Comparison of ENCODE assay signal across 8 cellular contexts in the genomic region with DNA sequence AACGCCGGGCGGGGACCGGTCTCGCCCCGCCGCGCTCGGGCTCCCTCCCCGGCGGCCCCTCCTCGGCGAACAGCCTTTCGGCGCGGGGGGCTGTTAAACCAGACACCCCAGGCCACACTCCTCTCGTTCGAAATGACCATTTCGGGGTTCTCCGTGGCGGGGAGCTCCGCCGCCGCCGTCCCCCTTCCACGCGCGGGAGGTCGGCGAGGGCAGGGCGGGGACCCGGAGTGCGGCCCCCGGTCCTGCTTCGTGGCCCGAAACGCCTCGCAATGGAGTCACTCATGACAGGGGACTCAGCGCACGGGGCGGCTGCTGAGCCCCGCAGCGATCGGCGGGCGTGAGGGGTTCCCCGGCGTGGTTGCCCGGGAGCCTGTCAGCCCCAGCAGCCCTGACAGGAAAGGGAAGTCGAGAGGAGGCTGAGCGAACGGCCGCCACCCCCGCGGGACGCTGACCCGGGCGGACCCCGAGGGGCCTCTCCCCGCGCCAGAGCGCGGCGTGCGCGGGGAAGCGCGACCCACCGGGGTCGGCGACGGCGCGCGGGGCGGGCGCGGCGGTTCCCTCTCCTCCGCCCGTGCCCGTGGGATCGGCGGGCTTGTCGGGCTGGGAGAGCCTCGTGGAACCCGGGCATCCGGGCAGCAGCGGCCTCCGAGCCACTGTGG. TPM values are rescaled to one million over a fixed set of nuclear protein-coding genes. Genes with fewer than 3 reads are reported as not detected.
A peak's percentile ranks its signal among the peaks of the same experiment; 100 is the strongest.
DNase-seq lines count a peak whose midpoint lies in the region; ATAC-seq and TF ChIP-seq lines count a peak whose summit lies in the region.

No MANE protein-coding gene starts in this region.

- intact Hi-C loops in tibial artery (cut with DNase I; ENCODE audit: low total_unique reads) = loop anchor here (2.0 to 10.0 kb wide), 3 partner anchors 26 to 224 kb away; partner anchors contain the start of gene NCBP2

- peak overlapping the region; percentile 83 to 91 (median 87) for H3K4me3 Mint-ChIP-seq in IgD-negative memory B cell

- ATAC-seq in GM21528 (IDR thresholded peaks at IDR 0.05; ENCODE audit: low FRiP score, unreplicated experiment) = peak; percentile 58

- peak overlapping the region; percentile 64 to 72 for H3K27ac ChIP-seq in tibial artery

- H3K9me3 ChIP-seq in mucosa of stomach (ENCODE audit: control insufficient read depth, low read length) (no peaks in the 10 kb centered on the region), tibial artery (no peaks in the 10 kb centered on the region)

- no peaks in the 10 kb centered on the region for H3K27me3 Mint-ChIP-seq in IgD-negative memory B cell

- H3K27ac Mint-ChIP-seq in IgD-negative memory B cell = no peak overlapping the region

- H3K36me3 ChIP-seq in mucosa of stomach (ENCODE audit: control insufficient read depth, insufficient read depth, low read length) = no peaks in the 10 kb centered on the region
- peaks cover 0 to 6% (median 0%) of the 10 kb centered on the region in 3 donors for H3K36me3 ChIP-seq in tibial artery

- no peak for TF ChIP-seq CTCF in tibial artery (IDR thresholded peaks at IDR 0.05)

- H3K36me3 Mint-ChIP-seq in IgD-negative memory B cell = no peaks in the 10 kb centered on the region

- H3K4me1 Mint-ChIP-seq in IgD-negative memory B cell = peaks cover 8 to 11% (median 11%) of the 10 kb centered on the region in 3 donors

- H3K4me3 ChIP-seq in mucosa of stomach (ENCODE audit: low read length) (peak overlapping the region; percentile 14), tibial artery (peak overlapping the region; percentile 62 to 82)

- H3K9me3 Mint-ChIP-seq in IgD-negative memory B cell = no peaks in the 10 kb centered on the region

- H3K27me3 ChIP-seq in mucosa of stomach (ENCODE audit: control insufficient read depth, insufficient read depth, low read length) = no peaks in the 10 kb centered on the region
- H3K27me3 ChIP-seq in tibial artery = no peaks in the 10 kb centered on the region

- H3K9ac ChIP-seq in mucosa of stomach (ENCODE audit: low read length) = peak overlapping the region; percentile 62

- DNase-seq in GDM1 (lab: John Stamatoyannopoulos, UW) = peak; percentile 40
- DNase-seq in activated CD4-positive, CD25-positive, alpha-beta regulatory T cell treated with anti-CD3 and anti-CD28 coated beads, Interleukin-2, amount 50 U/mL, for 72 hours = peak; percentile 60
- peak; percentile 63 for DNase-seq in ecto neural progenitor cell (ENCODE audit: low spot score)
- DNase-seq in tibial artery = no peak
- no peak for DNase-seq in dedifferentiated amniotic fluid mesenchymal stem cell (ENCODE audit: extremely low spot score)

- H3K4me1 ChIP-seq in mucosa of stomach (ENCODE audit: control insufficient read depth, insufficient read depth, low read length) = peaks cover 8% of the 10 kb centered on the region
- H3K4me1 ChIP-seq in tibial artery = peaks cover 0 to 26% (median 8%) of the 10 kb centered on the region in 4 donors

RNA-seq across cellular contexts. Expression of gene PIGZ, which starts 0.5 kb away (rescaled TPM):
- 2.1 TPM for polyA plus RNA-seq in IgD-negative memory B cell

RNA-seq across cellular contexts. Expression of gene NCBP2, which starts 26.8 kb away (rescaled TPM):
- 74.1 TPM for polyA plus RNA-seq in IgD-negative memory B cell

Comparison
In these comparisons a context has a peak if more than half of its experiments do, and no peak if none do; other contexts are left out.
1. DNase-seq: peak in GDM1 (single experiment), activated CD4-positive, CD25-positive, alpha-beta regulatory T cell treated with anti-CD3 and anti-CD28 coated beads, Interleukin-2, amount 50 U/mL, for 72 hours (single experiment) and ecto neural progenitor cell (single experiment); none in tibial artery (0 of 2) and dedifferentiated amniotic fluid mesenchymal stem cell (single experiment).